1 cellular context compared by ENCODE assay signal in genomic region chr15:90465930-90466567, GRCh38.
A peak's percentile ranks its signal among the peaks of the same experiment; 100 is the strongest.
TF ChIP-seq lines count a peak whose summit lies in the region.

No MANE protein-coding gene starts in this region.

TF ChIP-seq in HCT116, 20 proteins besides CTCF, POLR2A, EP300 and RAD21 (continued from another document):
- TF ChIP-seq MAX (IDR thresholded peaks at IDR 0.05), result no peak
- peak; percentile 25; the same call in 1 of the 2 replicates for TF ChIP-seq FOSL1 (IDR thresholded peaks at IDR 0.05; ENCODE audit: low read depth)
- TF ChIP-seq TCF7L2 (IDR thresholded peaks at IDR 0.05; ENCODE audit: borderline replicate concordance, extremely low read depth, insufficient read depth, insufficient read length), result no peak
- no peak for TF ChIP-seq EZH2phosphoT487 (IDR thresholded peaks at IDR 0.05; ENCODE audit: borderline replicate concordance)
- no peak; the same call in 1 of the 2 replicates for TF ChIP-seq JUND (IDR thresholded peaks at IDR 0.05)
- no peak for TF ChIP-seq ATF3 (IDR thresholded peaks at IDR 0.05)
- TF ChIP-seq YY1 (IDR thresholded peaks at IDR 0.05; ENCODE audit: extremely low read depth, insufficient replicate concordance, low read depth, low read length), result no peak
- TF ChIP-seq SP1 (IDR thresholded peaks at IDR 0.05; ENCODE audit: low read depth), result peak; percentile 10; the same call in 1 of the 2 replicates
- TF ChIP-seq SIN3A (IDR thresholded peaks at IDR 0.05; ENCODE audit: low read depth), result no peak
- no peak for TF ChIP-seq CEBPB (IDR thresholded peaks at IDR 0.05; ENCODE audit: low read depth)
- no peak for TF ChIP-seq SRF (IDR thresholded peaks at IDR 0.05; ENCODE audit: low read depth)
- no peak for TF ChIP-seq ELF1 (IDR thresholded peaks at IDR 0.05; ENCODE audit: borderline replicate concordance, low read depth)
